In genomic region chr1:11934295-11935039, GRCh38 we compare ENCODE assay signal across 8 cellular contexts. TPM values are rescaled to one million over a fixed set of nuclear protein-coding genes. Genes with fewer than 3 reads are reported as not detected.
DNase-seq lines count a peak whose midpoint lies in the region; ATAC-seq and TF ChIP-seq lines count a peak whose summit lies in the region.

TSS of gene PLOD1 (plus strand) at chr1:11934717. CDS start at chr1:11934780, 63 bp downstream.

- TF ChIP-seq CTCF in AG04449 (IDR thresholded peaks at IDR 0.05; ENCODE audit: insufficient read depth, low read length, missing control alignments) (no peak), kidney epithelial cell (IDR thresholded peaks at IDR 0.05; ENCODE audit: insufficient read depth, low read length, poor library complexity, severe bottlenecking) (no peak)

- ATAC-seq in GM18868 (IDR thresholded peaks at IDR 0.05; ENCODE audit: unreplicated experiment) (peak; percentile 92), HG03108 (IDR thresholded peaks at IDR 0.05; ENCODE audit: unreplicated experiment) (peak; percentile 90)

- CTCF ChIA-PET in AG04449 (lab: Yijun Ruan, JAX), result no interaction called here

- no peaks in the 10 kb centered on the region for H3K27me3 ChIP-seq in kidney epithelial cell (ENCODE audit: control insufficient read depth, insufficient read depth, low read length)

- POLR2A ChIA-PET in AG04449 (lab: Yijun Ruan, JAX), result interaction anchor here (0.6 to 3.7 kb wide), 4 partner anchors 12 to 46 kb away, joined by 3 to 27 read pairs (median 5); partner anchors contain the start of gene MFN2

- peaks cover 1% of the 10 kb centered on the region for H3K36me3 ChIP-seq in kidney epithelial cell (ENCODE audit: control insufficient read depth, insufficient read depth, low read length)

- peak within 1 kb of the TSS; percentile 84 for H3K4me3 ChIP-seq in AG04449 (ENCODE audit: low read depth, low read length)
- peak within 1 kb of the TSS; percentile 65 for H3K4me3 ChIP-seq in kidney epithelial cell (ENCODE audit: low read depth, low read length)

- peak; percentile 29 for DNase-seq in AG04449 (ENCODE audit: low read depth, low spot score)
- DNase-seq in NCI-H460 (ENCODE audit: extremely low read depth, low read depth), result peak; percentile 50
- peak; percentile 80 for DNase-seq in activated CD4-positive, CD25-positive, alpha-beta regulatory T cell treated with anti-CD3 and anti-CD28 coated beads, Interleukin-2, amount 50 U/mL, for 72 hours
- peak; percentile 78 for DNase-seq in cerebellar cortex (ENCODE audit: low spot score)
- DNase-seq in kidney epithelial cell (ENCODE audit: low read depth), result peak; percentile 53
- peak; percentile 69 to 86 for DNase-seq in stimulated activated CD4-positive, alpha-beta T cell treated with anti-CD3 and anti-CD28 coated beads, Interleukin-15, amount 100 ng/mL, for 1 hour (ENCODE audit: low read depth in 1 of 2, low spot score in 1 of 2)

RNA-seq across cellular contexts. Expression of gene PLOD1, which starts in this region (rescaled TPM):
- 69.1 and 70.0 TPM in 2 replicates for total RNA-seq in NCI-H460 (2014; rRNA removed; shearing (Covaris generic))
- 175 and 207 TPM in 2 replicates for polyA plus RNA-seq in NCI-H460 (2014; cell fraction: nucleus; rRNA removed)
- total RNA-seq in kidney epithelial cell, result 85.7 and 104 TPM in 2 replicates

Comparison
In these comparisons a context has a peak if more than half of its experiments do, and no peak if none do; other contexts are left out.
1. Peak in every context shown above with its lines: DNase-seq, ATAC-seq and H3K4me3 ChIP-seq.
2. DNase-seq: peak in every context shown above with its lines; median percentile 80 in activated CD4-positive, CD25-positive, alpha-beta regulatory T cell treated with anti-CD3 and anti-CD28 coated beads, Interleukin-2, amount 50 U/mL, for 72 hours; 78 in cerebellar cortex; 78 in stimulated activated CD4-positive, alpha-beta T cell treated with anti-CD3 and anti-CD28 coated beads, Interleukin-15, amount 100 ng/mL, for 1 hour; 53 in kidney epithelial cell; 50 in NCI-H460; 29 in AG04449.